Comparison of ENCODE assay signal across 1 cellular context in the genomic region with DNA sequence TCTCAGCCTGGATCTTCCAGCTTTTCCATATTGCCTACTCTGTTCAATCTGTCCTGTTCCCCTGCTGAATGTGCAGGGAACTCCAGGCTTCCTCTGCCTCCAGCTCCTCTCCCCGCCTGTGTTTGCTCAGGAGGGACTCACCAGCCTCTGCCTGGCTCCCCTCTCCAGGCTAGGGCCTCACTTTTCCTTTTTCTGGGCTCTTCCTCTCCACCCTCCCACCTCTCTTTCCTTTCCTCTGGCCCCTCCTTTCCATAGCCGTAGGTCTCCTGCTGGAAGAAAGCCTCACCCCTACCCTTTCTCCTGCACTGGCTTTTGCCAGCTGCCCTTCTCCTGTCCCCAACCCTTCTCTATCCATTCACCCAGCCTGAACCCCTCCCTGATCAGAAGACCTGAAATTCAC.
TF ChIP-seq lines count a peak whose summit lies in the region.

No MANE protein-coding gene starts in this region.

TF ChIP-seq in K562, 482 proteins besides CTCF, POLR2A, EP300 and RAD21:
- TF ChIP-seq ESRRA (IDR thresholded peaks at IDR 0.05; ENCODE audit: borderline replicate concordance, low read depth) (0 out of 2 replicates have a peak, but pooled peaks have one; percentile 3), CBX8 (IDR thresholded peaks at IDR 0.05; ENCODE audit: borderline replicate concordance, extremely low read depth, low read depth, low read length, poor library complexity, severe bottlenecking) (no peak), YBX1 (IDR thresholded peaks at IDR 0.05) (no peak)
